In the genomic region with DNA sequence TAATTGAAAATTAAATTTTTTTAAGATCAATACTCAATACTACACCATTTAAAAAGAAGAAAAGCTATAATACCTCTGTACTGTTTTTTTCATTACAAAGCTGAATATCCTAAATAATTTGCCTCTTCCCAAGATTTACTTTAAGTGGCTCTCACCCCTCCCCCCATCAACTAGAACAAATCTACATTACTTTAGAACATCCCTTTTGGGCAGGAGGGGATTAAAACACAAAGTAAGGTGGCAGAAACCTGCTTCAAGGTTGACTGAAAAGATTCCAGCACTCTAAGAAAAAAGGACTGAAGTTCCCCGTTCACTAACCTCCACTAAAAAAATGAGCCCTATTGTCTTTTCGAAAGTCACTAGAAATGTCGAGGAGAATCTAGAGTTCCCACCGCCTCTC, we compare ENCODE assay signal across 18 cellular contexts. TPM values are rescaled to one million over a fixed set of nuclear protein-coding genes. Genes with fewer than 3 reads are reported as not detected.
DNase-seq lines count a peak whose midpoint lies in the region; ATAC-seq and TF ChIP-seq lines count a peak whose summit lies in the region.
"Had no signal": no experiment of that assay in that cellular context is flagged by ENCODE, and none has a peak within 500 bp of the region (broad histone marks: within the 10 kb centered on the region; RNA-seq: fewer than 3 reads in every experiment).

No MANE protein-coding gene starts in this region.

- TF ChIP-seq CTCF in H9 (conservative IDR thresholded peaks at IDR 0.05) (no peak), VCaP (conservative IDR thresholded peaks at IDR 0.05) (no peak), stomach (IDR thresholded peaks at IDR 0.05) (no peak)

- H2BK20ac ChIP-seq in H9 (ENCODE audit: low read depth, low read length, poor library complexity, severe bottlenecking) = no peak overlapping the region

- no peak overlapping the region for H2BK15ac ChIP-seq in H9 (ENCODE audit: low read depth, low read length)

- CTCF ChIA-PET in CD8-positive, alpha-beta memory T cell (lab: Charles Lee) = no interaction called here

- H3K79me1 ChIP-seq in H9 (ENCODE audit: insufficient read depth, low read depth, low read length, poor library complexity, severe bottlenecking) = no peaks in the 10 kb centered on the region

- H3K9ac ChIP-seq in H9 (ENCODE audit: extremely low read depth, insufficient read length, low read length) (no peak overlapping the region), iPS-20b (ENCODE audit: low read depth, low read length) (peak overlapping the region; percentile 49; the same call in 1 of the 2 replicates)

- no peaks in the 10 kb centered on the region for H3K27me3 Mint-ChIP-seq in H9 (ENCODE audit: low read depth)
- H3K27me3 Mint-ChIP-seq in CD8-positive, alpha-beta memory T cell = peaks cover 0 to 1% of the 10 kb centered on the region in 2 donors
- H3K27me3 Mint-ChIP-seq: activated naive CD8-positive, alpha-beta T cell treated with anti-CD3 and anti-CD28 coated beads for 36 hours; CD4-positive, alpha-beta T cell had no signal

- no peak overlapping the region for H3T11ph ChIP-seq in H9 (ENCODE audit: low read length)

- TF ChIP-seq POLR2A in stomach (IDR thresholded peaks at IDR 0.05) = no peak

- intact Hi-C loops in stomach (cut with DNase I; ENCODE audit: low total_unique reads) = no loop called here

- H2BK5ac ChIP-seq in H9 (ENCODE audit: insufficient read length, low read length) = no peak overlapping the region

- H3K9me3 Mint-ChIP-seq in H9 = no peaks in the 10 kb centered on the region
- H3K9me3 Mint-ChIP-seq in CD8-positive, alpha-beta memory T cell = peaks cover 0 to 2% (median 0%) of the 10 kb centered on the region in 5 donors
- H3K9me3 Mint-ChIP-seq: activated CD4-positive, alpha-beta T cell treated with anti-CD3 and anti-CD28 coated beads, Interleukin-2, amount 10 ng/mL, durations not matched to agents 7 days and 5 days; activated naive CD8-positive, alpha-beta T cell treated with anti-CD3 and anti-CD28 coated beads for 36 hours; activated T-helper 17 cell treated with anti-CD3 and anti-CD28 coated beads, Interleukin-2, amount 50 U/mL, for 72 hours; CD4-positive, alpha-beta T cell had no signal

- WGBS in H9 (ENCODE audit: extremely low coverage, insufficient read length, low lambda C conversion rate) = no CpG with 5 or more reads among the region's 4 CpGs
- 60 to 79% (median 70%) methylated on average over 4 of the region's 4 CpGs for WGBS in stomach, 5 donors

- H3K18ac ChIP-seq in H9 (ENCODE audit: insufficient read length, low read depth, low read length) = no peak overlapping the region

- no peaks in the 10 kb centered on the region for H3K79me2 ChIP-seq in H9 (ENCODE audit: insufficient read depth, low read length)

- no peaks in the 10 kb centered on the region for H3K36me3 Mint-ChIP-seq in H9 (ENCODE audit: insufficient read depth in 1 of 3, low read depth in 3 of 3)
- no peaks in the 10 kb centered on the region for H3K36me3 Mint-ChIP-seq in CD8-positive, alpha-beta memory T cell
- H3K36me3 Mint-ChIP-seq: activated naive CD8-positive, alpha-beta T cell treated with anti-CD3 and anti-CD28 coated beads for 36 hours had no signal

- H3K4me3 ChIP-seq in iPS-20b (ENCODE audit: low read length) = peak overlapping the region; percentile 37
- no peak overlapping the region for H3K4me3 ChIP-seq in stomach
- no peak overlapping the region for H3K4me3 ChIP-seq in CD8-positive, alpha-beta memory T cell (ENCODE audit: low read length)
- H3K4me3 ChIP-seq: lung, sigmoid colon, testis had no signal

- no peak for TF ChIP-seq EP300 in stomach (IDR thresholded peaks at IDR 0.05)

- no peak overlapping the region; the same call in 1 of the 2 replicates for H3K14ac ChIP-seq in H9 (ENCODE audit: insufficient read depth, low read length)

- POLR2A ChIA-PET in CD8-positive, alpha-beta memory T cell (lab: Charles Lee) = no interaction called here

- H3K4me2 ChIP-seq in H9 (ENCODE audit: insufficient read depth, insufficient read length, low read length) = peak overlapping the region; percentile 4

- H3K4me1 ChIP-seq in H9 (ENCODE audit: insufficient read depth, low read length) = peaks cover 5% of the 10 kb centered on the region; the same call in 1 of the 2 replicates
- H3K4me1 ChIP-seq in iPS-20b (ENCODE audit: insufficient read depth, low read length) = peaks cover 36% of the 10 kb centered on the region
- H3K4me1 ChIP-seq in stomach = peaks cover 9 to 76% (median 39%) of the 10 kb centered on the region in 4 donors
- no peaks in the 10 kb centered on the region for H3K4me1 ChIP-seq in CD8-positive, alpha-beta memory T cell (ENCODE audit: insufficient read depth, low read length)

- no peaks in the 10 kb centered on the region for H3K23me2 ChIP-seq in H9 (ENCODE audit: insufficient read length, low read depth, low read length, poor library complexity, severe bottlenecking)

- no peak overlapping the region for H2BK120ac ChIP-seq in H9 (ENCODE audit: low read depth, low read length, poor library complexity, severe bottlenecking)

- no peak overlapping the region for H4K5ac ChIP-seq in H9 (ENCODE audit: insufficient read length, low read depth, low read length)

- DNase-seq in H9 (no peak), stomach (no peak), NCI-H2196 treated with DMSO at 0.1 percent for 48 hours (lab: John Stamatoyannopoulos, UW; ENCODE audit: unreplicated experiment) (no peak)
- DNase-seq in CD8-positive, alpha-beta memory T cell = no peak
- DNase-seq: activated CD4-positive, alpha-beta T cell treated with anti-CD3 and anti-CD28 coated beads, Interleukin-2, amount 10 ng/mL, durations not matched to agents 7 days and 5 days; activated naive CD8-positive, alpha-beta T cell treated with anti-CD3 and anti-CD28 coated beads for 36 hours; CD4-positive, alpha-beta T cell; GF-D8; SIG-M5; sigmoid colon; testis had no signal

- H3K27ac ChIP-seq in H9 (ENCODE audit: insufficient read length, low read depth, low read length) = no peak overlapping the region
- H3K27ac ChIP-seq in VCaP = peak overlapping the region; percentile 80
- peak overlapping the region; percentile 67 for H3K27ac ChIP-seq in iPS-20b (ENCODE audit: low read length)
- H3K27ac ChIP-seq in stomach = peak overlapping the region; percentile 61 to 87 (median 76)
- H3K27ac ChIP-seq in CD8-positive, alpha-beta memory T cell (ENCODE audit: low read depth, low read length) = no peak overlapping the region
- H3K27ac ChIP-seq: sigmoid colon, testis had no signal

- H3K36me3 ChIP-seq in iPS-20b (ENCODE audit: insufficient read depth, low read depth, low read length) = no peaks in the 10 kb centered on the region
- H3K36me3 ChIP-seq in stomach = no peaks in the 10 kb centered on the region
- no peaks in the 10 kb centered on the region for H3K36me3 ChIP-seq in CD8-positive, alpha-beta memory T cell (ENCODE audit: insufficient read depth, low read length)
- H3K36me3 ChIP-seq: sigmoid colon had no signal

- peak overlapping the region; percentile 82 for H2AFZ ChIP-seq in H9 (ENCODE audit: low read length)

- peak overlapping the region; percentile 45 to 99 (median 68); a peak in 6 of 7 replicates for H3K27ac Mint-ChIP-seq in H9
- no peak overlapping the region for H3K27ac Mint-ChIP-seq in CD8-positive, alpha-beta memory T cell
- H3K27ac Mint-ChIP-seq: activated CD4-positive, alpha-beta T cell treated with anti-CD3 and anti-CD28 coated beads, Interleukin-2, amount 10 ng/mL, durations not matched to agents 7 days and 5 days; activated naive CD8-positive, alpha-beta T cell treated with anti-CD3 and anti-CD28 coated beads for 36 hours; activated T-helper 17 cell treated with anti-CD3 and anti-CD28 coated beads, Interleukin-2, amount 50 U/mL, for 72 hours; CD4-positive, alpha-beta T cell had no signal

- H3K4me1 Mint-ChIP-seq in H9 = peaks cover 41 to 42% of the 10 kb centered on the region in 2 experiments
- no peaks in the 10 kb centered on the region for H3K4me1 Mint-ChIP-seq in CD8-positive, alpha-beta memory T cell
- H3K4me1 Mint-ChIP-seq: activated T-helper 17 cell treated with anti-CD3 and anti-CD28 coated beads, Interleukin-2, amount 50 U/mL, for 72 hours had no signal

- H4K8ac ChIP-seq in H9 (replicated peaks; ENCODE audit: insufficient read length, low read depth, low read length) = no peak overlapping the region

- no peak overlapping the region for H3K23ac ChIP-seq in H9 (ENCODE audit: insufficient read length, low read depth, low read length)

- no peak overlapping the region for H3K56ac ChIP-seq in H9 (ENCODE audit: insufficient read length, low read depth, low read length)

- H3K27me3 ChIP-seq in H9 (ENCODE audit: insufficient read depth, low read length) = no peaks in the 10 kb centered on the region
- H3K27me3 ChIP-seq in iPS-20b (ENCODE audit: insufficient read depth, low read length) = no peaks in the 10 kb centered on the region
- no peaks in the 10 kb centered on the region for H3K27me3 ChIP-seq in stomach
- no peaks in the 10 kb centered on the region for H3K27me3 ChIP-seq in CD8-positive, alpha-beta memory T cell (ENCODE audit: insufficient read depth, low read length, poor library complexity, severe bottlenecking)
- H3K27me3 ChIP-seq: sigmoid colon, testis had no signal

- H3K4ac ChIP-seq in H9 (ENCODE audit: low read depth, low read length) = no peak overlapping the region

- H2AK5ac ChIP-seq in H9 (ENCODE audit: insufficient read length, low read length) = no peak overlapping the region

- H4K91ac ChIP-seq in H9 (ENCODE audit: insufficient read length, low read depth, low read length) = no peak overlapping the region

- H3K9me3 ChIP-seq in H9 (ENCODE audit: control insufficient read depth, low read depth, low read length) (no peaks in the 10 kb centered on the region), iPS-20b (ENCODE audit: insufficient read depth, low read depth, low read length) (no peaks in the 10 kb centered on the region), stomach (no peaks in the 10 kb centered on the region)
- H3K9me3 ChIP-seq in CD8-positive, alpha-beta memory T cell (ENCODE audit: low read length) = no peaks in the 10 kb centered on the region
- H3K9me3 ChIP-seq: sigmoid colon, testis had no signal

- no peak for ATAC-seq in GM19455 (IDR thresholded peaks at IDR 0.05; ENCODE audit: unreplicated experiment)
- ATAC-seq: activated T-helper 17 cell treated with anti-CD3 and anti-CD28 coated beads, Interleukin-2, amount 50 U/mL, for 72 hours; PC-3 had no signal

- H3K4me3 Mint-ChIP-seq in H9 = peak overlapping the region; percentile 18 to 29; a peak in 2 of 5 replicates
- no peak overlapping the region for H3K4me3 Mint-ChIP-seq in CD8-positive, alpha-beta memory T cell
- H3K4me3 Mint-ChIP-seq: activated CD4-positive, alpha-beta T cell treated with anti-CD3 and anti-CD28 coated beads, Interleukin-2, amount 10 ng/mL, durations not matched to agents 7 days and 5 days; activated naive CD8-positive, alpha-beta T cell treated with anti-CD3 and anti-CD28 coated beads for 36 hours; activated T-helper 17 cell treated with anti-CD3 and anti-CD28 coated beads, Interleukin-2, amount 50 U/mL, for 72 hours; CD4-positive, alpha-beta T cell had no signal

- H2BK12ac ChIP-seq in H9 (ENCODE audit: insufficient read length, low read depth, low read length) = no peak overlapping the region

- no peaks in the 10 kb centered on the region for H4K20me1 ChIP-seq in H9 (ENCODE audit: control insufficient read depth, insufficient read depth, insufficient read length)

RNA-seq across cellular contexts. Expression of a gene that starts 42.3 kb away (rescaled TPM):
- total RNA-seq in H9 (2021) = not detected in 2 replicates
- 10 to 100 TPM in 2 of 5 donors, 1 to 10 TPM in 2, not detected in 1; 1.3 to 54.3 (median 13.0) TPM for total RNA-seq in stomach
- 1 to 10 TPM; 1.5 to 5.3 (median 1.5) TPM for polyA plus RNA-seq in stomach
- not detected for total RNA-seq in CD8-positive, alpha-beta memory T cell
- not detected for polyA plus RNA-seq in CD8-positive, alpha-beta memory T cell
- total RNA-seq: activated CD4-positive, alpha-beta T cell treated with anti-CD3 and anti-CD28 coated beads, Interleukin-2, amount 10 ng/mL, durations not matched to agents 7 days and 5 days; activated naive CD8-positive, alpha-beta T cell treated with anti-CD3 and anti-CD28 coated beads for 36 hours; activated T-helper 17 cell treated with anti-CD3 and anti-CD28 coated beads, Interleukin-2, amount 50 U/mL, for 72 hours; CD4-positive, alpha-beta T cell; osteoblast had no signal

Comparison
In these comparisons a context has a peak if more than half of its experiments do, and no peak if none do; other contexts are left out.
1. H3K27ac ChIP-seq: peak in VCaP (single experiment), iPS-20b (single experiment) and stomach (5 of 5); none in H9 (single experiment) and CD8-positive, alpha-beta memory T cell (single experiment).
2. H3K27ac Mint-ChIP-seq: peak in H9 (3 of 3); none in CD8-positive, alpha-beta memory T cell (0 of 8).
3. H3K4me3 Mint-ChIP-seq: peak in H9 (2 of 2); none in CD8-positive, alpha-beta memory T cell (0 of 7).